ENCODE assay signal across 1 cellular context in genomic region chr17:82056729-82057621, GRCh38.
A peak's percentile ranks its signal among the peaks of the same experiment; 100 is the strongest.
TF ChIP-seq lines count a peak whose summit lies in the region.

No MANE protein-coding gene starts in this region.

TF ChIP-seq in HepG2, 621 proteins besides CTCF, POLR2A, EP300 and RAD21 (continued from another document):
- TF ChIP-seq KDM5B (CRISPR knock-in tag; IDR thresholded peaks at IDR 0.05; ENCODE audit: borderline replicate concordance) = peak; percentile 89
- peak; percentile 92 for TF ChIP-seq ZNF772 (CRISPR knock-in tag; IDR thresholded peaks at IDR 0.05)
- peak; percentile 51 for TF ChIP-seq RARA (CRISPR knock-in tag; IDR thresholded peaks at IDR 0.05)
- TF ChIP-seq SSRP1 (CRISPR knock-in tag; IDR thresholded peaks at IDR 0.05) = peak; percentile 37; the same call in 1 of the 2 replicates
- peak; percentile 21; the same call in 1 of the 2 replicates for TF ChIP-seq HOMEZ (CRISPR knock-in tag; IDR thresholded peaks at IDR 0.05; ENCODE audit: low read depth)
- TF ChIP-seq ZNF572 (CRISPR knock-in tag; IDR thresholded peaks at IDR 0.05) = peak; percentile 95; the same call in 1 of the 2 replicates
- peak; percentile 70 for TF ChIP-seq ZNF558 (CRISPR knock-in tag; IDR thresholded peaks at IDR 0.05; ENCODE audit: borderline replicate concordance)
- peak; percentile 63; the same call in 1 of the 2 replicates for TF ChIP-seq ZNF512B (CRISPR knock-in tag; IDR thresholded peaks at IDR 0.05; ENCODE audit: borderline replicate concordance)
- TF ChIP-seq ZFY (CRISPR knock-in tag; IDR thresholded peaks at IDR 0.05) = peak; percentile 81
- TF ChIP-seq SNRNP70 (IDR thresholded peaks at IDR 0.05; ENCODE audit: low read depth, low read length) = no peak
- peak; percentile 63; the same call in 1 of the 2 replicates for TF ChIP-seq ZNF83 (CRISPR knock-in tag; IDR thresholded peaks at IDR 0.05; ENCODE audit: borderline replicate concordance)
- TF ChIP-seq SOX13 (IDR thresholded peaks at IDR 0.05) = no peak
- 0 out of 4 replicates have a peak, but pooled peaks of 1 of the 2 experiments have one; percentile 6 for TF ChIP-seq SOX13 (CRISPR knock-in tag; conservative IDR thresholded peaks at IDR 0.05 in 1 of 2, IDR thresholded peaks at IDR 0.05 in 1 of 2)
- 0 out of 2 replicates have a peak, but pooled peaks have one; percentile 30 for TF ChIP-seq ZNF570 (CRISPR knock-in tag; IDR thresholded peaks at IDR 0.05; ENCODE audit: borderline replicate concordance)
